In genomic region chr12:54161481-54162437, GRCh38 we compare ENCODE assay signal across 1 cellular context.
TF ChIP-seq lines count a peak whose summit lies in the region.

No MANE protein-coding gene starts in this region.

TF ChIP-seq in K562, 482 proteins besides CTCF, POLR2A, EP300 and RAD21 (continued from another document and continues in another):
- TF ChIP-seq ZNF398 (CRISPR knock-in tag; IDR thresholded peaks at IDR 0.05) (no peak), RFX1 (IDR thresholded peaks at IDR 0.05) (no peak), ZBTB5 (IDR thresholded peaks at IDR 0.05) (no peak), ZNF764 (CRISPR knock-in tag; IDR thresholded peaks at IDR 0.05; ENCODE audit: low read depth) (no peak), KLF1 (tag; IDR thresholded peaks at IDR 0.05) (no peak), CREB1 (IDR thresholded peaks at IDR 0.05) (no peak), CREB1 (CRISPR knock-in tag; IDR thresholded peaks at IDR 0.05) (no peak), ZNF436 (CRISPR knock-in tag; IDR thresholded peaks at IDR 0.05) (no peak), RNF219 (CRISPR knock-in tag; IDR thresholded peaks at IDR 0.05) (no peak), RBM15 (IDR thresholded peaks at IDR 0.05; ENCODE audit: insufficient read depth, low read length) (no peak), HMGXB4 (CRISPR knock-in tag; IDR thresholded peaks at IDR 0.05) (no peak), SP2 (IDR thresholded peaks at IDR 0.05; ENCODE audit: extremely low read depth, low read depth, low read length, poor library complexity, severe bottlenecking) (no peak), TCF7 (IDR thresholded peaks at IDR 0.05; ENCODE audit: borderline replicate concordance) (no peak), NFRKB (IDR thresholded peaks at IDR 0.05; ENCODE audit: low read depth) (no peak), MAX (CRISPR knock-in tag; IDR thresholded peaks at IDR 0.05) (no peak), SIN3B (IDR thresholded peaks at IDR 0.05; ENCODE audit: low read depth) (no peak), MLLT1 (IDR thresholded peaks at IDR 0.05) (no peak), THRB (CRISPR knock-in tag; conservative IDR thresholded peaks at IDR 0.05) (0 out of 2 replicates have a peak, but pooled peaks have one; percentile 12), KHSRP (IDR thresholded peaks at IDR 0.05) (no peak), ZNF184 (CRISPR knock-in tag; IDR thresholded peaks at IDR 0.05) (no peak), FOXK1 (CRISPR knock-in tag; IDR thresholded peaks at IDR 0.05; ENCODE audit: borderline replicate concordance) (no peak), ZBTB11 (CRISPR knock-in tag; IDR thresholded peaks at IDR 0.05) (no peak), L3MBTL2 (IDR thresholded peaks at IDR 0.05) (no peak), AFF1 (IDR thresholded peaks at IDR 0.05; ENCODE audit: low read depth in 1 of 2, partially characterized antibody in 2 of 2) (peak in 1 of 2 experiments; percentile 41), ZBTB33 (CRISPR knock-in tag; IDR thresholded peaks at IDR 0.05) (no peak), POLR2G (IDR thresholded peaks at IDR 0.05; ENCODE audit: low read depth, low read length) (no peak), PHB2 (IDR thresholded peaks at IDR 0.05; ENCODE audit: low read depth) (no peak), SNAPC5 (CRISPR knock-in tag; IDR thresholded peaks at IDR 0.05) (no peak), ARNT (IDR thresholded peaks at IDR 0.05) (0 out of 4 replicates have a peak, but pooled peaks of 1 of the 2 experiments have one; percentile 47), CEBPZ (IDR thresholded peaks at IDR 0.05; ENCODE audit: borderline replicate concordance, low read depth, low read length) (no peak)
